ENCODE assay signal across 10 cellular contexts in the genomic region with DNA sequence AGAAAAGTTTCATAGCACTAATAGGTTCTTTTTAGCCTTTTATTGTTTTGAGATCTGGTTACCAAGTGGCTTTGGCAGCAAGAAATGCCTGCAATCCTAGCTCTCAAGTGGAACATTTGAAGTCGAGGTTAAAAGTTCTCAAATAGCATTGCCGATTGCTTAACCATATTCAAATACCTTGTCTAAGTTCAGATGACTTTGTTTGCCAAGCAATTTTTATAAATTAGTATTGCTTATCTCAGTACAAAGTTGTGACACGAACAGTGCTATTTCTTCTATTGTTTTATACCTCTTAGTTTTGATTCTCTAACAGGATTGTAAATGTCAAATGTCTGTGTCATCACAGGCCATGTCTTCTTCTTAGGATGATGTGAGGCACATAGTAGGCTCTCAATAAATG.
DNase-seq lines count a peak whose midpoint lies in the region; ATAC-seq and TF ChIP-seq lines count a peak whose summit lies in the region.
"Had no signal": no experiment of that assay in that cellular context is flagged by ENCODE, and none has a peak within 500 bp of the region (broad histone marks: within the 10 kb centered on the region; RNA-seq: fewer than 3 reads in every experiment).

No MANE protein-coding gene starts in this region.

- DNase-seq in GM04504 (ENCODE audit: low read depth) (peak; percentile 61), RWPE1 (ENCODE audit: low spot score) (peak; percentile 63), fibroblast of pulmonary artery (ENCODE audit: low read depth) (peak; percentile 88), skeletal muscle cell (ENCODE audit: low read depth) (peak; percentile 82), NCI-H524 treated with DMSO at 0.1 percent for 48 hours (lab: John Stamatoyannopoulos, UW) (no peak), medulla oblongata (ENCODE audit: extremely low spot score) (no peak)
- DNase-seq: NCI-H82 had no signal

- CTCF ChIA-PET in RWPE1 (lab: Yijun Ruan, JAX): interaction anchor here (0.6 to 1.3 kb wide), 2 partner anchors 28 to 706 kb away, joined by 4 to 5 read pairs; no protein-coding TSS in a partner anchor

- H3K4me3 ChIP-seq in fibroblast of pulmonary artery (replicated peaks; ENCODE audit: low read depth, low read length) (no peak overlapping the region), skeletal muscle cell (ENCODE audit: low read depth, low read length) (no peak overlapping the region)

- H3K27ac ChIP-seq in RWPE1: no peak overlapping the region
- H3K27ac ChIP-seq: parathyroid adenoma had no signal

- TF ChIP-seq CTCF in RWPE1 (conservative IDR thresholded peaks at IDR 0.05; ENCODE audit: low read depth): no peak
- TF ChIP-seq CTCF in fibroblast of pulmonary artery (IDR thresholded peaks at IDR 0.05; ENCODE audit: low read length, missing control alignments): no peak

- ATAC-seq in HG03460 (IDR thresholded peaks at IDR 0.05; ENCODE audit: unreplicated experiment) (no peak), HG03095 (IDR thresholded peaks at IDR 0.05; ENCODE audit: unreplicated experiment) (no peak)

- POLR2A ChIA-PET in RWPE1 (lab: Yijun Ruan, JAX; ENCODE audit: low non-redundant PET): no interaction called here

Comparison
In these comparisons a context has a peak if more than half of its experiments do, and no peak if none do; other contexts are left out.
1. DNase-seq: peak in GM04504 (single experiment), RWPE1 (single experiment), fibroblast of pulmonary artery (single experiment) and skeletal muscle cell (single experiment); none in NCI-H524 treated with DMSO at 0.1 percent for 48 hours (single experiment) and medulla oblongata (single experiment).